ENCODE assay signal across 1 cellular context in the genomic region with DNA sequence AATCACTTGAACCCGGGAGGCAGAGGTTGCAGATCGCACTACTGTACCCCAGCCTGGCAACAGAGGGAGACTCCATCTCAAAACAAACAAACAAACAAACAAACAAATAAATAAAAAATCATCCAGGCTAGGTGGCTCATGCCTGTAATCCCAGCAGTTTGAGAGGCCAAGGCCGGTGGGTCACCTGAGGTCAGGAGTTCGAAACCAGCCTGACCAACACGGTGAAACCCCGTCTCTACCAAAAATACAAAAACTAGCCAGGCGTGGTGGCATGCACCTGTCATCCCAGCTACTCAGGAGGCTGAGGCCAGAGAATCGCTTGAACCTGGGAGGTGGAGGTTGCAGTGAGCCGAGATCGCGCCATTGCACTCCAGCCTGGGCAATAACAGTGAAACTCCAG.
TF ChIP-seq lines count a peak whose summit lies in the region.

No MANE protein-coding gene starts in this region.

TF ChIP-seq in HepG2, 621 proteins besides CTCF, POLR2A, EP300 and RAD21:
- peak; percentile 35; the same call in 1 of the 2 replicates for TF ChIP-seq RFX5 (IDR thresholded peaks at IDR 0.05; ENCODE audit: low read depth, low read length)
- TF ChIP-seq, protein P1, sequence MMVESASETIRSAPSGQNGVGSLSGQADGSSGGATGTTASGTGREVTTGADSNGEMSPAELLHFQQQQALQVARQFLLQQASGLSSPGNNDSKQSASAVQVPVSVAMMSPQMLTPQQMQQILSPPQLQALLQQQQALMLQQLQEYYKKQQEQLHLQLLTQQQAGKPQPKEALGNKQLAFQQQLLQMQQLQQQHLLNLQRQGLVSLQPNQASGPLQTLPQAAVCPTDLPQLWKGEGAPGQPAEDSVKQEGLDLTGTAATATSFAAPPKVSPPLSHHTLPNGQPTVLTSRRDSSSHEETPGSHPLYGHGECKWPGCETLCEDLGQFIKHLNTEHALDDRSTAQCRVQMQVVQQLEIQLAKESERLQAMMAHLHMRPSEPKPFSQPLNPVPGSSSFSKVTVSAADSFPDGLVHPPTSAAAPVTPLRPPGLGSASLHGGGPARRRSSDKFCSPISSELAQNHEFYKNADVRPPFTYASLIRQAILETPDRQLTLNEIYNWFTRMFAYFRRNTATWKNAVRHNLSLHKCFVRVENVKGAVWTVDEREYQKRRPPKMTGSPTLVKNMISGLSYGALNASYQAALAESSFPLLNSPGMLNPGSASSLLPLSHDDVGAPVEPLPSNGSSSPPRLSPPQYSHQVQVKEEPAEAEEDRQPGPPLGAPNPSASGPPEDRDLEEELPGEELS (CRISPR knock-in tag; IDR thresholded peaks at IDR 0.05) = peak; percentile 39; the same call in 1 of the 2 replicates
